Comparison of ENCODE assay signal across 27 cellular contexts in genomic region chr10:124459395-124459794, GRCh38. TPM values are rescaled to one million over a fixed set of nuclear protein-coding genes. Genes with fewer than 3 reads are reported as not detected.
"Had no signal": no experiment of that assay in that cellular context is flagged by ENCODE, and none has a peak within 500 bp of the region (broad histone marks: within the 10 kb centered on the region; RNA-seq: fewer than 3 reads in every experiment).

No MANE protein-coding gene starts in this region.

- H3K36me3 Mint-ChIP-seq: activated CD4-positive, alpha-beta memory T cell treated with anti-CD3 and anti-CD28 coated beads for 36 hours had no signal

- H3K27me3 ChIP-seq: ascending aorta, body of pancreas had no signal

- H3K4me1 ChIP-seq: ascending aorta had no signal

- H3K4me3 Mint-ChIP-seq: activated CD4-positive, alpha-beta memory T cell treated with anti-CD3 and anti-CD28 coated beads for 36 hours; activated CD4-positive, alpha-beta T cell treated with anti-CD3 and anti-CD28 coated beads, Interleukin-2, amount 10 ng/mL, durations not matched to agents 24 days and 14 days; activated naive CD8-positive, alpha-beta T cell treated with anti-CD3 and anti-CD28 coated beads, Interleukin-2, amount 50 U/mL, for 24 hours; activated T-cell treated with anti-CD3 and anti-CD28 coated beads, Interleukin-2, amount 50 U/mL, for 4 hours; central memory CD8-positive, alpha-beta T cell; WTC11 had no signal

- H3K36me3 ChIP-seq: ascending aorta had no signal

- DNase-seq: activated CD4-positive, alpha-beta memory T cell treated with anti-CD3 and anti-CD28 coated beads for 36 hours; activated CD4-positive, alpha-beta T cell treated with anti-CD3 and anti-CD28 coated beads for 1 hour; activated CD4-positive, alpha-beta T cell treated with anti-CD3 and anti-CD28 coated beads, Interleukin-2, amount 10 ng/mL, durations not matched to agents 24 days and 14 days; activated CD8-positive, alpha-beta memory T cell treated with anti-CD3 and anti-CD28 coated beads for 24 hours; activated effector memory CD4-positive, alpha-beta T cell treated with anti-CD3 and anti-CD28 coated beads, Interleukin-2, amount 50 U/mL, for 16 hours; activated naive CD4-positive, alpha-beta T cell treated with Interleukin-2 at 50 U/mL for 16 hours; activated naive CD8-positive, alpha-beta T cell treated with anti-CD3 and anti-CD28 coated beads, Interleukin-2, amount 50 U/mL, for 24 hours; activated T-cell treated with anti-CD3 and anti-CD28 coated beads, Interleukin-2, amount 50 U/mL, for 4 hours; amniotic stem cell; body of pancreas; KG1; MV-4-11; NCI-H1092 treated with DMSO at 0.1 percent for 48 hours; NCI-H1417 treated with DMSO at 0.1 percent for 48 hours; NCI-H1694; NCI-H2081; NCI-H446; NCI-H524; T-helper 17 cell; T-helper 9 cell had no signal

- H3K4me3 ChIP-seq: ascending aorta, body of pancreas, SK-N-MC had no signal

- H3K27ac Mint-ChIP-seq: activated CD4-positive, alpha-beta memory T cell treated with anti-CD3 and anti-CD28 coated beads for 36 hours; activated CD4-positive, alpha-beta T cell treated with anti-CD3 and anti-CD28 coated beads, Interleukin-2, amount 10 ng/mL, durations not matched to agents 24 days and 14 days; activated naive CD4-positive, alpha-beta T cell treated with anti-CD3 and anti-CD28 coated beads, Interleukin-2, amount 50 U/mL, for 72 hours; activated naive CD8-positive, alpha-beta T cell treated with anti-CD3 and anti-CD28 coated beads, Interleukin-2, amount 50 U/mL, for 24 hours; T-helper 17 cell; WTC11 had no signal

- H3K9me3 Mint-ChIP-seq: activated CD4-positive, alpha-beta memory T cell treated with anti-CD3 and anti-CD28 coated beads for 36 hours; activated naive CD8-positive, alpha-beta T cell treated with anti-CD3 and anti-CD28 coated beads, Interleukin-2, amount 50 U/mL, for 24 hours; activated T-cell treated with anti-CD3 and anti-CD28 coated beads, Interleukin-2, amount 50 U/mL, for 4 hours; central memory CD8-positive, alpha-beta T cell; WTC11 had no signal

- ATAC-seq: activated naive CD4-positive, alpha-beta T cell treated with anti-CD3 and anti-CD28 coated beads, Interleukin-2, amount 50 U/mL, for 72 hours; activated naive CD8-positive, alpha-beta T cell treated with anti-CD3 and anti-CD28 coated beads, Interleukin-2, amount 50 U/mL, for 24 hours; activated T-cell treated with anti-CD3 and anti-CD28 coated beads, Interleukin-2, amount 50 U/mL, for 4 hours; body of pancreas; T-helper 17 cell; WTC11 had no signal

- H3K9me3 ChIP-seq: ascending aorta, body of pancreas had no signal

- H3K27ac ChIP-seq: ascending aorta, body of pancreas, SK-N-MC had no signal

RNA-seq across cellular contexts. Expression of gene NKX1-2, which starts 9.6 kb away (rescaled TPM):
- total RNA-seq: activated CD4-positive, alpha-beta memory T cell treated with anti-CD3 and anti-CD28 coated beads for 36 hours; activated CD4-positive, alpha-beta T cell treated with anti-CD3 and anti-CD28 coated beads, Interleukin-2, amount 10 ng/mL, durations not matched to agents 24 days and 14 days; activated naive CD4-positive, alpha-beta T cell treated with anti-CD3 and anti-CD28 coated beads, Interleukin-2, amount 50 U/mL, for 72 hours; activated T-cell treated with anti-CD3 and anti-CD28 coated beads, Interleukin-2, amount 50 U/mL, for 4 hours; ascending aorta; body of pancreas; LHCN-M2; RPMI7951; T-helper 17 cell had no signal
